Comparison of ENCODE assay signal across 1 cellular context in genomic region chr1:94713472-94714141, GRCh38.
TF ChIP-seq lines count a peak whose summit lies in the region.

No MANE protein-coding gene starts in this region.

TF ChIP-seq in HepG2, 621 proteins besides CTCF, POLR2A, EP300 and RAD21 (continued from another document):
- peak; percentile 91 for TF ChIP-seq ZNF687 (CRISPR knock-in tag; IDR thresholded peaks at IDR 0.05)
- TF ChIP-seq ZBTB25 (CRISPR knock-in tag; IDR thresholded peaks at IDR 0.05) = no peak
- TF ChIP-seq LBX2 (CRISPR knock-in tag; IDR thresholded peaks at IDR 0.05; ENCODE audit: borderline replicate concordance) = no peak
- TF ChIP-seq ZMYM4 (CRISPR knock-in tag; IDR thresholded peaks at IDR 0.05) = peak; percentile 83
- peak; percentile 40; the same call in 1 of the 2 replicates for TF ChIP-seq SOX13 (IDR thresholded peaks at IDR 0.05)
- peak in 1 of 2 experiments; percentile 16; a peak in 1 of 4 replicates for TF ChIP-seq SOX13 (CRISPR knock-in tag; conservative IDR thresholded peaks at IDR 0.05 in 1 of 2, IDR thresholded peaks at IDR 0.05 in 1 of 2)
- 0 out of 2 replicates have a peak, but pooled peaks have one; percentile 48 for TF ChIP-seq ATF3 (CRISPR knock-in tag; IDR thresholded peaks at IDR 0.05)
- TF ChIP-seq ZNF580 (CRISPR knock-in tag; IDR thresholded peaks at IDR 0.05; ENCODE audit: borderline replicate concordance, low read depth) = 0 out of 2 replicates have a peak, but pooled peaks have one; percentile 31
- no peak for TF ChIP-seq IKZF4 (CRISPR knock-in tag; IDR thresholded peaks at IDR 0.05; ENCODE audit: borderline replicate concordance, low read depth, not compliant biosample characterization)
- peak; percentile 90 for TF ChIP-seq ZNF317 (CRISPR knock-in tag; IDR thresholded peaks at IDR 0.05)
- TF ChIP-seq ZNF292 (CRISPR knock-in tag; IDR thresholded peaks at IDR 0.05; ENCODE audit: borderline replicate concordance, low read depth) = peak; percentile 63; the same call in 1 of the 2 replicates
- TF ChIP-seq ZNF331 (CRISPR knock-in tag; IDR thresholded peaks at IDR 0.05) = peak; percentile 26; the same call in 1 of the 2 replicates
- TF ChIP-seq FOSL2 (CRISPR knock-in tag; IDR thresholded peaks at IDR 0.05) = peak; percentile 87
- peak; percentile 39; the same call in 1 of the 2 replicates for TF ChIP-seq ZFX (CRISPR knock-in tag; IDR thresholded peaks at IDR 0.05; ENCODE audit: low read depth)
- TF ChIP-seq RXRB (CRISPR knock-in tag; IDR thresholded peaks at IDR 0.05; ENCODE audit: borderline replicate concordance) = peak; percentile 64; the same call in 1 of the 2 replicates
- TF ChIP-seq ZNF816 (CRISPR knock-in tag; IDR thresholded peaks at IDR 0.05; ENCODE audit: borderline replicate concordance) = peak; percentile 87; the same call in 1 of the 2 replicates
- TF ChIP-seq AKNA (CRISPR knock-in tag; IDR thresholded peaks at IDR 0.05; ENCODE audit: borderline replicate concordance) = no peak
- TF ChIP-seq ZNF773 (CRISPR knock-in tag; IDR thresholded peaks at IDR 0.05; ENCODE audit: borderline replicate concordance) = no peak
- peak; percentile 37; the same call in 1 of the 2 replicates for TF ChIP-seq ATF1 (CRISPR knock-in tag; IDR thresholded peaks at IDR 0.05)
- no peak for TF ChIP-seq ZNF572 (CRISPR knock-in tag; IDR thresholded peaks at IDR 0.05)
- peak; percentile 95 for TF ChIP-seq TFAP4 (IDR thresholded peaks at IDR 0.05; ENCODE audit: borderline replicate concordance, low read depth)
- TF ChIP-seq TFDP1 (CRISPR knock-in tag; IDR thresholded peaks at IDR 0.05; ENCODE audit: borderline replicate concordance) = peak; percentile 27; the same call in 1 of the 2 replicates
- TF ChIP-seq AHDC1 (CRISPR knock-in tag; IDR thresholded peaks at IDR 0.05; ENCODE audit: borderline replicate concordance) = peak; percentile 56; the same call in 1 of the 2 replicates
- TF ChIP-seq LCORL (IDR thresholded peaks at IDR 0.05) = no peak
- TF ChIP-seq LCORL (CRISPR knock-in tag; IDR thresholded peaks at IDR 0.05) = peak; percentile 48; the same call in 1 of the 2 replicates
- no peak for TF ChIP-seq HIC2 (CRISPR knock-in tag; IDR thresholded peaks at IDR 0.05; ENCODE audit: low read depth)
- TF ChIP-seq ELF1 (CRISPR knock-in tag; IDR thresholded peaks at IDR 0.05) = peak; percentile 26; the same call in 1 of the 2 replicates
- peak; percentile 98 for TF ChIP-seq CEBPG (CRISPR knock-in tag; IDR thresholded peaks at IDR 0.05)
- no peak for TF ChIP-seq DPF2 (CRISPR knock-in tag; IDR thresholded peaks at IDR 0.05; ENCODE audit: borderline replicate concordance, low read depth)
- TF ChIP-seq SRSF4 (IDR thresholded peaks at IDR 0.05; ENCODE audit: low read depth, low read length, poor library complexity, severe bottlenecking) = no peak
- TF ChIP-seq HDAC1 (CRISPR knock-in tag; IDR thresholded peaks at IDR 0.05) = peak; percentile 41
- peak; percentile 21 for TF ChIP-seq PHF5A (CRISPR knock-in tag; IDR thresholded peaks at IDR 0.05; ENCODE audit: low read depth, unreplicated experiment)
- TF ChIP-seq ZFP36L2 (CRISPR knock-in tag; IDR thresholded peaks at IDR 0.05) = no peak
TF ChIP-seq in HepG2: peak in this region for 88.
